ENCODE assay signal across 34 cellular contexts in genomic region chr1:18114726-18115410, GRCh38. TPM values are rescaled to one million over a fixed set of nuclear protein-coding genes. Genes with fewer than 3 reads are reported as not detected.
"Had no signal": no experiment of that assay in that cellular context is flagged by ENCODE, and none has a peak within 500 bp of the region (broad histone marks: within the 10 kb centered on the region; RNA-seq: fewer than 3 reads in every experiment).

No MANE protein-coding gene starts in this region.

- FAIRE-seq: bronchial epithelial cell, TTC549 had no signal

- H3K9me3 ChIP-seq: ascending aorta had no signal

- DNase-seq: activated CD4-positive, alpha-beta memory T cell treated with anti-CD3 and anti-CD28 coated beads, Interleukin-2, amount 10 ng/mL, durations not matched to agents 7 days and 5 days; activated CD4-positive, alpha-beta T cell treated with anti-CD3 and anti-CD28 coated beads for 1 hour; activated CD4-positive, alpha-beta T cell treated with anti-CD3 and anti-CD28 coated beads for 36 hours; activated CD4-positive, alpha-beta T cell treated with anti-CD3 and anti-CD28 coated beads for 48 hours; activated CD4-positive, alpha-beta T cell treated with anti-CD3 and anti-CD28 coated beads, Interleukin-2, amount 10 ng/mL, durations not matched to agents 7 days and 5 days; activated CD4-positive, alpha-beta T cell treated with anti-CD3 and anti-CD28 coated beads, Interleukin-2, amount 50 U/mL, for 48 hours; activated CD4-positive, CD25-positive, alpha-beta regulatory T cell; activated CD8-positive, alpha-beta memory T cell treated with anti-CD3 and anti-CD28 coated beads for 24 hours; activated CD8-positive, alpha-beta memory T cell treated with anti-CD3 and anti-CD28 coated beads, Interleukin-2, amount 10 ng/mL, durations not matched to agents 7 days and 5 days; activated CD8-positive, alpha-beta memory T cell treated with anti-CD3 and anti-CD28 coated beads, Interleukin-2, amount 50 U/mL, for 48 hours; activated CD8-positive, alpha-beta T cell treated with anti-CD3 and anti-CD28 coated beads, Interleukin-2, amount 10 ng/mL, durations not matched to agents 7 days and 5 days; activated effector memory CD4-positive, alpha-beta T cell treated with Interleukin-2 at 50 U/mL for 16 hours; activated gamma-delta T cell; activated naive CD4-positive, alpha-beta T cell treated with anti-CD3 and anti-CD28 coated beads, Interleukin-2, amount 10 ng/mL, durations not matched to agents 7 days and 5 days; activated naive CD4-positive, alpha-beta T cell treated with Interleukin-2 at 50 U/mL for 16 hours; activated naive CD8-positive, alpha-beta T cell treated with anti-CD3 and anti-CD28 coated beads, Interleukin-2, amount 10 ng/mL, durations not matched to agents 7 days and 5 days; activated naive CD8-positive, alpha-beta T cell treated with anti-CD3 and anti-CD28 coated beads, Interleukin-2, amount 50 U/mL, for 24 hours; activated T-cell treated with anti-CD3 and anti-CD28 coated beads, Interleukin-2, amount 50 U/mL, for 24 hours; activated T-cell treated with anti-CD3 and anti-CD28 coated beads, Interleukin-2, amount 50 U/mL, for 48 hours; amygdala; anterior cingulate cortex; caudate nucleus; cerebellar nuclear complex; T-helper 1 cell; T-helper 2 cell; T-helper 9 cell; WERI-Rb-1 had no signal

- ATAC-seq: activated CD4-positive, alpha-beta T cell treated with anti-CD3 and anti-CD28 coated beads for 36 hours; activated CD4-positive, CD25-positive, alpha-beta regulatory T cell treated with anti-CD3 and anti-CD28 coated beads, Interleukin-2, amount 50 U/mL, for 24 hours; activated CD8-positive, alpha-beta memory T cell treated with anti-CD3 and anti-CD28 coated beads, Interleukin-2, amount 10 ng/mL, durations not matched to agents 7 days and 5 days; activated CD8-positive, alpha-beta T cell treated with anti-CD3 and anti-CD28 coated beads, Interleukin-2, amount 10 ng/mL, durations not matched to agents 7 days and 5 days; activated naive CD8-positive, alpha-beta T cell treated with anti-CD3 and anti-CD28 coated beads, Interleukin-2, amount 50 U/mL, for 24 hours; WTC11 had no signal

- H3K36me3 ChIP-seq: ascending aorta, cardiac muscle cell, WERI-Rb-1 had no signal

- H3K27ac ChIP-seq: ascending aorta, cardiac muscle cell, WERI-Rb-1 had no signal

- H3K4me3 ChIP-seq: ascending aorta, cardiac muscle cell had no signal

RNA-seq across cellular contexts. Expression of gene IGSF21, which starts 7.3 kb away (rescaled TPM):
- total RNA-seq: activated CD4-positive, alpha-beta memory T cell treated with anti-CD3 and anti-CD28 coated beads, Interleukin-2, amount 10 ng/mL, durations not matched to agents 7 days and 5 days; activated CD4-positive, alpha-beta T cell treated with anti-CD3 and anti-CD28 coated beads for 36 hours; activated CD4-positive, alpha-beta T cell treated with anti-CD3 and anti-CD28 coated beads, Interleukin-2, amount 10 ng/mL, durations not matched to agents 7 days and 5 days; activated CD8-positive, alpha-beta memory T cell treated with anti-CD3 and anti-CD28 coated beads, Interleukin-2, amount 10 ng/mL, durations not matched to agents 7 days and 5 days; activated CD8-positive, alpha-beta T cell treated with anti-CD3 and anti-CD28 coated beads, Interleukin-2, amount 10 ng/mL, durations not matched to agents 7 days and 5 days; activated naive CD8-positive, alpha-beta T cell treated with anti-CD3 and anti-CD28 coated beads, Interleukin-2, amount 10 ng/mL, durations not matched to agents 7 days and 5 days; activated T-helper 2 cell treated with anti-CD3 and anti-CD28 coated beads, Interferon-gamma antibody, Interleukin-2, Interleukin-4, amounts not matched to agents 10 μg/mL and 5 μg/mL and 100 μg/mL, durations not matched to agents 14 hours and 24 hours and 36 hours; bronchial epithelial cell had no signal
- polyA plus RNA-seq: cardiac muscle cell had no signal
